Comparison of ENCODE assay signal across 14 cellular contexts in genomic region chr17:47277921-47278320, GRCh38. TPM values are rescaled to one million over a fixed set of nuclear protein-coding genes. Genes with fewer than 3 reads are reported as not detected.
DNase-seq lines count a peak whose midpoint lies in the region; ATAC-seq and TF ChIP-seq lines count a peak whose summit lies in the region.
"Had no signal": no experiment of that assay in that cellular context is flagged by ENCODE, and none has a peak within 500 bp of the region (broad histone marks: within the 10 kb centered on the region; RNA-seq: fewer than 3 reads in every experiment).

No MANE protein-coding gene starts in this region.

- no peaks in the 10 kb centered on the region for H3K27me3 ChIP-seq in PC-9 (ENCODE audit: insufficient read depth, low read depth)
- no peaks in the 10 kb centered on the region for H3K27me3 ChIP-seq in gastroesophageal sphincter
- H3K27me3 ChIP-seq in smooth muscle cell (ENCODE audit: low read depth), result no peaks in the 10 kb centered on the region
- H3K27me3 ChIP-seq: SJCRH30 had no signal

- no peaks in the 10 kb centered on the region for H3K9me3 ChIP-seq in PC-9 (ENCODE audit: insufficient read depth, low read depth)
- no peaks in the 10 kb centered on the region for H3K9me3 ChIP-seq in gastroesophageal sphincter
- no peaks in the 10 kb centered on the region for H3K9me3 ChIP-seq in smooth muscle cell (replicated peaks; ENCODE audit: low read depth)
- H3K9me3 ChIP-seq: mucosa of descending colon, SJCRH30 had no signal

- H3K9ac ChIP-seq in smooth muscle cell (ENCODE audit: low read depth), result no peak overlapping the region

- POLR2A ChIA-PET in PC-9 (lab: Charles Lee; ENCODE audit: unreplicated experiment), result interaction anchor here (1.0 kb wide), 1 partner anchor 38 kb away, joined by 4 read pairs; no protein-coding TSS in a partner anchor

- 83 to 100% methylated on average over 1 of the region's 1 CpG for WGBS in gastroesophageal sphincter (ENCODE audit: low coverage in 1 of 2), 2 donors
- 94% methylated on average over 1 of the region's 1 CpG for WGBS in smooth muscle cell (ENCODE audit: low lambda C conversion rate)

- no peak for TF ChIP-seq EP300 in gastroesophageal sphincter (IDR thresholded peaks at IDR 0.05)

- no peaks in the 10 kb centered on the region for H4K20me1 ChIP-seq in PC-9 (ENCODE audit: insufficient read depth)
- no peaks in the 10 kb centered on the region for H4K20me1 ChIP-seq in smooth muscle cell (ENCODE audit: low read depth)

- no peak overlapping the region for H3K4me3 ChIP-seq in AG10803 (ENCODE audit: low read length)
- no peak overlapping the region for H3K4me3 ChIP-seq in PC-9
- H3K4me3 ChIP-seq in gastroesophageal sphincter, result no peak overlapping the region
- H3K4me3 ChIP-seq in smooth muscle cell, result no peak overlapping the region
- H3K4me3 ChIP-seq: mucosa of descending colon, SJCRH30 had no signal

- TF ChIP-seq CTCF in AG10803 (conservative IDR thresholded peaks at IDR 0.05; ENCODE audit: low read length) (no peak), PC-9 (conservative IDR thresholded peaks at IDR 0.05) (no peak), gastroesophageal sphincter (IDR thresholded peaks at IDR 0.05) (no peak), smooth muscle cell (IDR thresholded peaks at IDR 0.05; ENCODE audit: borderline replicate concordance, insufficient read depth, poor library complexity, severe bottlenecking) (no peak)

- no peak for TF ChIP-seq POLR2A in gastroesophageal sphincter (IDR thresholded peaks at IDR 0.05)

- H3K36me3 ChIP-seq in PC-9 (ENCODE audit: low read depth) (no peaks in the 10 kb centered on the region), gastroesophageal sphincter (no peaks in the 10 kb centered on the region), smooth muscle cell (ENCODE audit: low read depth) (no peaks in the 10 kb centered on the region)
- H3K36me3 ChIP-seq: SJCRH30 had no signal

- H3K4me1 ChIP-seq in PC-9 (replicated peaks; ENCODE audit: insufficient read depth) (peaks cover 70% of the 10 kb centered on the region), gastroesophageal sphincter (peaks cover 39 to 87% (median 61%) of the 10 kb centered on the region in 3 donors), smooth muscle cell (ENCODE audit: low read depth) (peaks cover 32% of the 10 kb centered on the region)

- DNase-seq in AG10803 (ENCODE audit: low read depth), result peak; percentile 41
- DNase-seq in PC-9, result no peak
- no peak for DNase-seq in smooth muscle cell (lab: John Stamatoyannopoulos, UW; ENCODE audit: unreplicated experiment)
- DNase-seq in NCI-H510A treated with DMSO at 0.1 percent for 48 hours (lab: John Stamatoyannopoulos, UW), result no peak
- DNase-seq in AML-193 (lab: John Stamatoyannopoulos, UW), result no peak
- DNase-seq: activated CD4-positive, alpha-beta T cell treated with anti-CD3 and anti-CD28 coated beads, Interleukin-2, amount 10 ng/mL, durations not matched to agents 7 days and 5 days; activated T-cell treated with anti-CD3 and anti-CD28 coated beads, Interleukin-2, amount 50 U/mL, for 48 hours; H9; mucosa of descending colon; NCI-H2171 treated with DMSO at 0.1 percent for 48 hours had no signal

- H3K9me2 ChIP-seq in PC-9 (ENCODE audit: insufficient read depth), result no peaks in the 10 kb centered on the region

- no TSS peak for BruUV-seq in PC-9 (replicated peaks; lab: Mats Ljungman, UMichigan)

- H3F3A ChIP-seq in PC-9 (ENCODE audit: insufficient read depth, low read depth) (peaks cover 39% of the 10 kb centered on the region), smooth muscle cell (ENCODE audit: low read depth) (peaks cover 19% of the 10 kb centered on the region)

- H2AFZ ChIP-seq in PC-9 (no peak overlapping the region), smooth muscle cell (ENCODE audit: low read depth) (no peak overlapping the region)

- no peaks in the 10 kb centered on the region for H3K79me2 ChIP-seq in PC-9 (ENCODE audit: low read depth)
- H3K79me2 ChIP-seq in smooth muscle cell (ENCODE audit: low read depth), result no peaks in the 10 kb centered on the region

- peak overlapping the region; percentile 59 for H3K4me2 ChIP-seq in PC-9
- H3K4me2 ChIP-seq in smooth muscle cell, result no peak overlapping the region

- intact Hi-C loops in PC-9 (cut with micrococcal nuclease; ENCODE audit: unreplicated experiment), result loop anchor here (5.0 kb wide), 1 partner anchor 36 kb away; no protein-coding TSS in a partner anchor

- CTCF ChIA-PET in PC-9 (lab: Charles Lee), result no interaction called here

- H3K27ac ChIP-seq in PC-9 (peak overlapping the region; percentile 87), gastroesophageal sphincter (peak overlapping the region; percentile 85 to 97 (median 92)), smooth muscle cell (ENCODE audit: low read depth) (peak overlapping the region; percentile 96)

- ATAC-seq in gastroesophageal sphincter, result no peak
- no peak for ATAC-seq in HG03457 (IDR thresholded peaks at IDR 0.05; ENCODE audit: unreplicated experiment)
- ATAC-seq in GM19035 (IDR thresholded peaks at IDR 0.05; ENCODE audit: unreplicated experiment), result no peak
- ATAC-seq: mucosa of descending colon had no signal

RNA-seq across cellular contexts. Expression of gene ITGB3, which starts 24.3 kb away (rescaled TPM):
- total RNA-seq in PC-9 (2021), result 0.31 and 0.50 TPM in 2 replicates
- 10 to 100 TPM; 22.1 to 58.7 (median 53.8) TPM for total RNA-seq in gastroesophageal sphincter
- 5.1 and 7.9 TPM in 2 replicates for total RNA-seq in smooth muscle cell
- 3.9 and 5.2 TPM in 2 replicates for polyA plus RNA-seq in smooth muscle cell
- total RNA-seq: H9 had no signal

RNA-seq across cellular contexts. Expression of gene EFCAB13, which starts 45.8 kb away (rescaled TPM):
- total RNA-seq in PC-9 (2021) (3.2 and 3.3 TPM in 2 replicates), gastroesophageal sphincter (10 to 100 TPM in 1 of 4 donors, 1 to 10 TPM in 3; 7.0 to 14.5 (median 8.6) TPM), smooth muscle cell (2.0 and 4.6 TPM in 2 replicates)
- 1.2 and 3.3 TPM in 2 replicates for polyA plus RNA-seq in smooth muscle cell
